In the genomic region with DNA sequence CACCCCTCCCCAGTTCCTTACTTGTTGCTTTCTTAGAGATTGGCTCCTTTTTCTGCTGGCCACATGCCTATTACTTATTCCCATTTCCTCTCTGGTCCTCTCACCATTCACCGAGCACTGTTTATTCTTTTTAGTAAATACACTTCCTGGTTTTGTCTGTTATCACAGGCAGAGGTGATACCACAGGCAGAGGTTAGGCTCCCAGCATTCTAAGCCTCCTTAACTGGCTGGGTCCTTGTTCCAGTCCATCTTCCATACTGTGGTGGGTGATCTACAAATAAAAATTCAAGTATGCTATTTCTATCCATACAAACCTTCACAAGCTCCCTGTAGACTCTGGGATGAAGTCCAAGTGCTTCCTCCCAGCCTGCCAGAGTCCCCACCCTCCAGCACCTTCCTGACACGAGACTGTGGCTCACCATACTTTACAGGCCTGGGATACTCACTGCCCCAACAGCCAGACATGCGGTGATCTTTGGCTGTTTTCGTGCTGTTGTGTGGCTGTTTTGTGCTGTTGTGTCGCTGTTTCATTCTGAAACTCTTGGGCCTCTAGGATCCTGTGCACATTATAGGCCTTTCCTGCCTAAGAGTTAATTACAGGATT, we compare ENCODE assay signal across 16 cellular contexts.
DNase-seq lines count a peak whose midpoint lies in the region; ATAC-seq and TF ChIP-seq lines count a peak whose summit lies in the region.
"Had no signal": no experiment of that assay in that cellular context is flagged by ENCODE, and none has a peak within 500 bp of the region (broad histone marks: within the 10 kb centered on the region; RNA-seq: fewer than 3 reads in every experiment).

No MANE protein-coding gene starts in this region.

- H3K27ac Mint-ChIP-seq in nephron, result peak overlapping the region; percentile 80 to 81 (median 80)
- no peak overlapping the region for H3K27ac Mint-ChIP-seq in neural progenitor cell

- H3K4me3 ChIP-seq in astrocyte of the spinal cord (ENCODE audit: low read depth, low read length) (no peak overlapping the region), neural progenitor cell (no peak overlapping the region)

- H3K4me2 ChIP-seq in neural progenitor cell, result no peak overlapping the region

- no peaks in the 10 kb centered on the region for H3F3A ChIP-seq in neural progenitor cell (ENCODE audit: low read depth)

- no peak for ATAC-seq in GM21619 (IDR thresholded peaks at IDR 0.05; ENCODE audit: unreplicated experiment)
- ATAC-seq: HCT116, HepG2, sciatic nerve had no signal

- H3K9me3 ChIP-seq in neural progenitor cell (ENCODE audit: low read depth), result no peaks in the 10 kb centered on the region

- peaks cover 12% of the 10 kb centered on the region for H3K4me1 ChIP-seq in neural progenitor cell

- no peaks in the 10 kb centered on the region for H3K79me2 ChIP-seq in neural progenitor cell (ENCODE audit: low read depth)

- H2AFZ ChIP-seq in neural progenitor cell (replicated peaks), result no peak overlapping the region

- no peaks in the 10 kb centered on the region for H4K20me1 ChIP-seq in neural progenitor cell (ENCODE audit: low read depth)

- TF ChIP-seq CTCF in astrocyte of the spinal cord (IDR thresholded peaks at IDR 0.05; ENCODE audit: low read depth, low read length) (no peak), nephron (IDR thresholded peaks at IDR 0.05; ENCODE audit: unreplicated experiment in 3 of 3) (no peak), neural progenitor cell (IDR thresholded peaks at IDR 0.05) (no peak)

- H3K4me1 Mint-ChIP-seq in nephron (peaks cover 95% of the 10 kb centered on the region), neural progenitor cell (peaks cover 9% of the 10 kb centered on the region)

- peak overlapping the region in 1 of 3 experiments; percentile 44 for H3K4me3 Mint-ChIP-seq in nephron
- H3K4me3 Mint-ChIP-seq in neural progenitor cell, result no peak overlapping the region

- H3K36me3 ChIP-seq in neural progenitor cell, result no peaks in the 10 kb centered on the region

- no peaks in the 10 kb centered on the region for H3K27me3 ChIP-seq in neural progenitor cell

- no peak overlapping the region for H3K27ac ChIP-seq in neural progenitor cell

- no peak overlapping the region for H3K9ac ChIP-seq in neural progenitor cell

- DNase-seq in DMS53 treated with DMSO at 0.1 percent for 48 hours (lab: John Stamatoyannopoulos, UW; ENCODE audit: unreplicated experiment) (peak; percentile 83), NCI-H146 (lab: John Stamatoyannopoulos, UW) (peak; percentile 68), astrocyte of the spinal cord (ENCODE audit: low read depth, low spot score) (peak; percentile 67), neural progenitor cell (ENCODE audit: low spot score) (no peak), pons (ENCODE audit: low spot score) (no peak), kidney glomerular epithelial cell (lab: John Stamatoyannopoulos, UW) (no peak)
- DNase-seq: activated CD4-positive, alpha-beta T cell treated with anti-CD3 and anti-CD28 coated beads for 1 hour; activated T-cell treated with anti-CD3 and anti-CD28 coated beads for 4 hours; effector CD4-positive, alpha-beta T cell; GF-D8; SW 1271 had no signal

- H3K27me3 Mint-ChIP-seq in nephron (ENCODE audit: low read depth) (no peaks in the 10 kb centered on the region), neural progenitor cell (ENCODE audit: insufficient read depth, low read depth) (peaks cover 2% of the 10 kb centered on the region)

- no peaks in the 10 kb centered on the region for H3K36me3 Mint-ChIP-seq in nephron (ENCODE audit: low read depth)
- no peaks in the 10 kb centered on the region for H3K36me3 Mint-ChIP-seq in neural progenitor cell

- in situ Hi-C loops in astrocyte of the spinal cord (cut with HindIII; ENCODE audit: low sequenced_read_pairs), result no loop called here

- no peaks in the 10 kb centered on the region for H3K9me3 Mint-ChIP-seq in nephron
- no peaks in the 10 kb centered on the region for H3K9me3 Mint-ChIP-seq in neural progenitor cell

Comparison
In these comparisons a context has a peak if more than half of its experiments do, and no peak if none do; other contexts are left out.
1. DNase-seq: peak in DMS53 treated with DMSO at 0.1 percent for 48 hours (single experiment), NCI-H146 (single experiment) and astrocyte of the spinal cord (single experiment); none in neural progenitor cell (single experiment), pons (single experiment) and kidney glomerular epithelial cell (single experiment).